ENCODE assay signal across 8 cellular contexts in the genomic region with DNA sequence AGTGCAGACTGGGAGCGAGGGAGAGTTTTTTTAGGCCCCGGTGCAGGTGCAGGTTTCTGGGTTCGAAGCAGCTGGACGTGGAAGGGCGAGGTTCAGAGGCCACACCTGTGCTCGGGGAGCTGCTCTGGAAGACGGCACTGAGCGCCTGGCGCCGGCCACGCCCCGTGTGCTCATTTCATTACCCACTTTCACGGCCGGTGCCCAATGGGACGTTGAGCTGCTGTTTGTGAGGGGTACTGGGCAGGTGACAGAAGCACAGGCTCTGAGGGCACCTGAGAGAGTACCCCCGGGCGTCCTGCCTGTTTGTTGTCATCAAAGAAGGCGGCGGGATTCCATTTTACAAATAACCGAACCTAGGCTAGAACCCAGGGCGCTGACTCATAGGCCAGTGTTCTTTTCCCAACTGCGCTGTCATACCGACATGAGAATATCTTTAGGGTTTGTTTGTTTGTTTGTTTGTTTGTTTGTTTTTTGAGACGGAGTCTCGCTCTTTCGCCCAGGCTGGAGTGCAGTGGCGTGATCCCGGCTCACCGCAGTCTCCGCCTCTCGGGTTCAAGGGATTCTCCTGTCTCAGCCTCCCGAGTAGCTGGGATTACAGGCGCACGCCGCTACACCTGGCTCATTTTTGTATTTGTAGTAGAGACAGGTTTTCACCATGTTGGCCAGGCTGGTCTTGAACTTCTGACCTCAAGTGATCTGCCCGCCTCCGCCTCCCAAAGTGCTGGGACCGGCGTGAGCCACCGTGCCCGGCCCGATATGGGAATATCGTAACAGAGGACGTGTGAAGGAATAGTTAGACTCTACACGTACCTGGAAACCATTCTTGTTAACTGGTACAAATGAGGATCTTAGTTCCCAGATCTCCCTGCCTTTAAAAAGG. TPM values are rescaled to one million over a fixed set of nuclear protein-coding genes. Genes with fewer than 3 reads are reported as not detected.
A peak's percentile ranks its signal among the peaks of the same experiment; 100 is the strongest.
DNase-seq lines count a peak whose midpoint lies in the region; ATAC-seq, FAIRE-seq and TF ChIP-seq lines count a peak whose summit lies in the region.

No MANE protein-coding gene starts in this region.

- H3K36me3 ChIP-seq in Peyer's patch, result no peaks in the 10 kb centered on the region
- no peaks in the 10 kb centered on the region for H3K36me3 ChIP-seq in astrocyte (ENCODE audit: insufficient read depth, low read length)

- TF ChIP-seq POLR2A in Peyer's patch (IDR thresholded peaks at IDR 0.05), result peak in 1 of 2 donors; percentile 58

- peak overlapping the region; percentile 90 for H3K4me3 Mint-ChIP-seq in astrocyte (ENCODE audit: unreplicated experiment)

- H3K9ac ChIP-seq in astrocyte (ENCODE audit: low read length), result peak overlapping the region; percentile 93

- H3K79me2 ChIP-seq in astrocyte (ENCODE audit: insufficient read depth, low read length), result peaks cover 12% of the 10 kb centered on the region

- no peaks in the 10 kb centered on the region for H3K27me3 Mint-ChIP-seq in astrocyte (ENCODE audit: low read depth, unreplicated experiment)

- H2AFZ ChIP-seq in astrocyte (ENCODE audit: low read depth, low read length), result peak overlapping the region; percentile 100

- H3K9me3 Mint-ChIP-seq in astrocyte (ENCODE audit: unreplicated experiment), result no peaks in the 10 kb centered on the region

- peak overlapping the region; percentile 96 for H3K4me2 ChIP-seq in astrocyte (ENCODE audit: low read length)

- H3K27me3 ChIP-seq in Peyer's patch, result no peaks in the 10 kb centered on the region
- H3K27me3 ChIP-seq in astrocyte (ENCODE audit: insufficient read depth, low read length), result no peaks in the 10 kb centered on the region

- H3K36me3 Mint-ChIP-seq in astrocyte (ENCODE audit: low read depth, unreplicated experiment), result no peaks in the 10 kb centered on the region

- peak; percentile 30 for DNase-seq in NCI-H1436 (lab: John Stamatoyannopoulos, UW)
- no peak for DNase-seq in NCI-H1436 treated with DMSO at 0.1 percent for 48 hours (lab: John Stamatoyannopoulos, UW)
- DNase-seq in Peyer's patch, result peak; percentile 56 to 87 (median 86)
- DNase-seq in astrocyte (ENCODE audit: low read depth), result no peak
- peak; percentile 71 for DNase-seq in islet precursor cell
- peak; percentile 53 to 58 for DNase-seq in stimulated activated CD4-positive, alpha-beta T cell treated with anti-CD3 and anti-CD28 coated beads, Interleukin-2, amount 100 ng/mL, for 24 hours
- no peak for DNase-seq in cortex of kidney (lab: John Stamatoyannopoulos, UW)

- H3K9me3 ChIP-seq in Peyer's patch (no peaks in the 10 kb centered on the region), astrocyte (ENCODE audit: insufficient read depth, low read depth, low read length) (no peaks in the 10 kb centered on the region)

- peaks cover 0 to 13% (median 8%) of the 10 kb centered on the region in 4 donors for H3K4me1 ChIP-seq in Peyer's patch
- peaks cover 7% of the 10 kb centered on the region for H3K4me1 ChIP-seq in astrocyte (ENCODE audit: insufficient read depth, low read length)

- peak; percentile 43 for ATAC-seq in HG03095 (IDR thresholded peaks at IDR 0.05; ENCODE audit: unreplicated experiment)

- H3K4me3 ChIP-seq in Peyer's patch, result peak overlapping the region; percentile 52 to 91 (median 73)
- peak overlapping the region; percentile 87 for H3K4me3 ChIP-seq in astrocyte (ENCODE audit: insufficient read depth, low read depth, low read length)

- H3K27ac ChIP-seq in Peyer's patch, result peak overlapping the region; percentile 81 to 93 (median 90)
- no peak overlapping the region for H3K27ac ChIP-seq in astrocyte (ENCODE audit: low read depth, low read length)

- FAIRE-seq in astrocyte (lab: Jason Lieb, UNC), result no peak

- peaks cover 7% of the 10 kb centered on the region for H4K20me1 ChIP-seq in astrocyte (ENCODE audit: insufficient read depth, low read length)

- TF ChIP-seq CTCF in Peyer's patch (IDR thresholded peaks at IDR 0.05), result no peak
- no peak for TF ChIP-seq CTCF in astrocyte (IDR thresholded peaks at IDR 0.05; ENCODE audit: insufficient read depth, low read depth, low read length)

- peaks cover 2% of the 10 kb centered on the region for H3K4me1 Mint-ChIP-seq in astrocyte (ENCODE audit: low read depth, unreplicated experiment)

- peak overlapping the region; percentile 34 for H3K27ac Mint-ChIP-seq in astrocyte (ENCODE audit: unreplicated experiment)

RNA-seq across cellular contexts. Expression of gene SPTBN2, which starts 16.6 kb away (rescaled TPM):
- total RNA-seq in Peyer's patch, result 10 to 100 TPM in 2 of 4 donors, 1 to 10 TPM in 2; 1.7 to 23.1 (median 6.0) TPM
- 18.2 and 22.7 TPM in 2 replicates for total RNA-seq in astrocyte

Comparison
In these comparisons a context has a peak if more than half of its experiments do, and no peak if none do; other contexts are left out.
1. DNase-seq: peak in NCI-H1436 (single experiment), Peyer's patch (3 of 3), islet precursor cell (single experiment) and stimulated activated CD4-positive, alpha-beta T cell treated with anti-CD3 and anti-CD28 coated beads, Interleukin-2, amount 100 ng/mL, for 24 hours (2 of 2); none in NCI-H1436 treated with DMSO at 0.1 percent for 48 hours (single experiment), astrocyte (single experiment) and cortex of kidney (single experiment).